ENCODE assay signal across 29 cellular contexts in the genomic region with DNA sequence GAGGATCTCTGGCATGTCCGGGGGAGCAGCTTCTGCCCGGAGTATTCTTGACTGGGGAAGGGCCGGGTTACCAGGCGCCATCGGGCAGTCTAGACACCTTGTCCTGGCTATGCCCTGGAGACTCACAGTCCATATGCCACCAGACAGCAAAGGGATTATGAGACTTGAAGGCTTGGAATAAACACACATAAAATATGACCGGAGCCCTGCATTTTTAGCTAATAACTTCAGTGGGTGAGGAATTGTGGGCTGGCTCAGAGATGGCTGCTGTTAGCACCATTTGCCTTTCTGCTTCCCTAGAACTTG. TPM values are rescaled to one million over a fixed set of nuclear protein-coding genes. Genes with fewer than 3 reads are reported as not detected.
DNase-seq lines count a peak whose midpoint lies in the region; ATAC-seq and TF ChIP-seq lines count a peak whose summit lies in the region.
"Had no signal": no experiment of that assay in that cellular context is flagged by ENCODE, and none has a peak within 500 bp of the region (broad histone marks: within the 10 kb centered on the region; RNA-seq: fewer than 3 reads in every experiment).

No MANE protein-coding gene starts in this region.

- intact Hi-C loops in stomach (cut with DNase I; ENCODE audit: low total_unique reads) = no loop called here

- DNase-seq in NCI-H82 treated with DMSO at 0.1 percent for 48 hours (lab: John Stamatoyannopoulos, UW; ENCODE audit: unreplicated experiment) = peak; percentile 22
- no peak for DNase-seq in mesothelial cell of epicardium (ENCODE audit: low spot score in 2 of 2, unreplicated experiment in 2 of 2)
- no peak for DNase-seq in stomach
- no peak for DNase-seq in HK-2 (ENCODE audit: unreplicated experiment)
- no peak for DNase-seq in inferior parietal cortex (ENCODE audit: extremely low spot score)
- no peak for DNase-seq in NCI-H345 (lab: John Stamatoyannopoulos, UW)
- DNase-seq: activated CD4-positive, alpha-beta T cell treated with anti-CD3 and anti-CD28 coated beads, Interleukin-2, amount 50 U/mL, for 4 hours; activated CD8-positive, alpha-beta memory T cell treated with anti-CD3 and anti-CD28 coated beads, Interleukin-2, amount 10 ng/mL, durations not matched to agents 7 days and 5 days; activated gamma-delta T cell; activated naive CD8-positive, alpha-beta T cell treated with anti-CD3 and anti-CD28 coated beads for 36 hours; activated T-cell treated with anti-CD3 and anti-CD28 coated beads, Interleukin-2, amount 50 U/mL, for 4 hours; C1 segment of cervical spinal cord; Caco-2; effector CD8-positive, alpha-beta T cell; glutamatergic neuron; left lung; NCI-H1092; NCI-H1694; OCI-M1; retina; SK-N-SH; stimulated activated CD8-positive, alpha-beta memory T cell treated with anti-CD3 and anti-CD28 coated beads, Interleukin-4, amount 100 ng/mL, for 48 hours; tibial artery had no signal

- H3K27ac ChIP-seq in stomach = peak overlapping the region in 4 of 5 donors; percentile 1 to 61 (median 51)
- H3K27ac ChIP-seq: ascending aorta, left lung, tibial artery had no signal

- peaks cover 11 to 58% (median 37%) of the 10 kb centered on the region in 4 donors for H3K4me1 ChIP-seq in stomach

- H3K36me3 Mint-ChIP-seq in mesothelial cell of epicardium = peaks cover 25% of the 10 kb centered on the region
- H3K36me3 Mint-ChIP-seq: natural killer cell treated with Interleukin-12 subunit alpha and Interleukin-12 subunit beta and Interleukin-15 and Interleukin-18, amount 100 ng/mL, for 72 hours had no signal

- H3K4me3 Mint-ChIP-seq in mesothelial cell of epicardium = no peak overlapping the region
- H3K4me3 Mint-ChIP-seq: activated CD8-positive, alpha-beta memory T cell treated with anti-CD3 and anti-CD28 coated beads, Interleukin-2, amount 10 ng/mL, durations not matched to agents 7 days and 5 days; activated naive CD8-positive, alpha-beta T cell treated with anti-CD3 and anti-CD28 coated beads for 36 hours; activated T-cell treated with anti-CD3 and anti-CD28 coated beads, Interleukin-2, amount 50 U/mL, for 4 hours; IgD-negative memory B cell; natural killer cell treated with Interleukin-12 subunit alpha and Interleukin-12 subunit beta and Interleukin-15 and Interleukin-18, amount 100 ng/mL, for 72 hours; T-helper 1 cell treated with Interleukin-12 subunit alpha and Interleukin-12 subunit beta and Interleukin-4 antibody, amounts not matched to agents 30 μg/mL and 1 μg/mL, for 36 hours had no signal

- no peaks in the 10 kb centered on the region for H3K9me3 ChIP-seq in stomach
- H3K9me3 ChIP-seq: ascending aorta, Caco-2, left lung, SK-N-SH, tibial artery had no signal

- ATAC-seq in GM19455 (IDR thresholded peaks at IDR 0.05; ENCODE audit: unreplicated experiment) = peak; percentile 45
- ATAC-seq: activated CD4-positive, CD25-positive, alpha-beta regulatory T cell treated with anti-CD3 and anti-CD28 coated beads, Interleukin-2, amount 50 U/mL, for 24 hours; activated CD8-positive, alpha-beta memory T cell treated with anti-CD3 and anti-CD28 coated beads, Interleukin-2, amount 10 ng/mL, durations not matched to agents 7 days and 5 days; activated T-cell treated with anti-CD3 and anti-CD28 coated beads, Interleukin-2, amount 50 U/mL, for 4 hours had no signal

- H3K27ac Mint-ChIP-seq in mesothelial cell of epicardium = peak overlapping the region; percentile 37
- H3K27ac Mint-ChIP-seq: activated CD8-positive, alpha-beta memory T cell treated with anti-CD3 and anti-CD28 coated beads, Interleukin-2, amount 10 ng/mL, durations not matched to agents 7 days and 5 days; activated naive CD8-positive, alpha-beta T cell treated with anti-CD3 and anti-CD28 coated beads for 36 hours; IgD-negative memory B cell; natural killer cell treated with Interleukin-12 subunit alpha and Interleukin-12 subunit beta and Interleukin-15 and Interleukin-18, amount 100 ng/mL, for 72 hours; T-helper 1 cell treated with Interleukin-12 subunit alpha and Interleukin-12 subunit beta and Interleukin-4 antibody, amounts not matched to agents 30 μg/mL and 1 μg/mL, for 36 hours had no signal

- H3K36me3 ChIP-seq in stomach = peaks cover 3 to 26% (median 20%) of the 10 kb centered on the region in 4 donors

- no peaks in the 10 kb centered on the region for H3K27me3 Mint-ChIP-seq in mesothelial cell of epicardium (ENCODE audit: low read depth)
- H3K27me3 Mint-ChIP-seq: activated CD8-positive, alpha-beta memory T cell treated with anti-CD3 and anti-CD28 coated beads, Interleukin-2, amount 10 ng/mL, durations not matched to agents 7 days and 5 days; activated naive CD8-positive, alpha-beta T cell treated with anti-CD3 and anti-CD28 coated beads for 36 hours; IgD-negative memory B cell; natural killer cell treated with Interleukin-12 subunit alpha and Interleukin-12 subunit beta and Interleukin-15 and Interleukin-18, amount 100 ng/mL, for 72 hours had no signal

- H3K27me3 ChIP-seq in stomach = no peaks in the 10 kb centered on the region
- H3K27me3 ChIP-seq: ascending aorta, left lung, tibial artery had no signal

- H3K9me3 Mint-ChIP-seq in mesothelial cell of epicardium = no peaks in the 10 kb centered on the region
- H3K9me3 Mint-ChIP-seq: activated naive CD8-positive, alpha-beta T cell treated with anti-CD3 and anti-CD28 coated beads for 36 hours; activated T-cell treated with anti-CD3 and anti-CD28 coated beads, Interleukin-2, amount 50 U/mL, for 4 hours; IgD-negative memory B cell; natural killer cell treated with Interleukin-12 subunit alpha and Interleukin-12 subunit beta and Interleukin-15 and Interleukin-18, amount 100 ng/mL, for 72 hours; T-helper 1 cell treated with Interleukin-12 subunit alpha and Interleukin-12 subunit beta and Interleukin-4 antibody, amounts not matched to agents 30 μg/mL and 1 μg/mL, for 36 hours had no signal

- no peak for TF ChIP-seq POLR2A in stomach (IDR thresholded peaks at IDR 0.05)

- TF ChIP-seq EP300 in stomach (IDR thresholded peaks at IDR 0.05) = no peak

- H3K4me3 ChIP-seq in stomach = peak overlapping the region in 1 of 4 donors; percentile 4
- H3K4me3 ChIP-seq: ascending aorta, left lung, tibial artery had no signal

- 65 to 93% (median 83%) methylated on average over 5 to 6 of the region's 6 CpGs for WGBS in stomach, 5 donors

- H3K4me1 Mint-ChIP-seq in mesothelial cell of epicardium = peaks cover 41% of the 10 kb centered on the region

- no peak for TF ChIP-seq CTCF in mesothelial cell of epicardium (IDR thresholded peaks at IDR 0.05; ENCODE audit: unreplicated experiment)
- TF ChIP-seq CTCF in stomach (IDR thresholded peaks at IDR 0.05) = no peak

RNA-seq across cellular contexts. Expression of gene NTPCR, which starts 15.5 kb away (rescaled TPM):
- total RNA-seq in mesothelial cell of epicardium (55.2 to 59.1 TPM (median 55.8 TPM) in 3 replicates), stomach (10 to 100 TPM; 14.9 to 46.3 (median 24.6) TPM)
- 10 to 100 TPM; 43.5 to 56.3 (median 51.8) TPM for polyA plus RNA-seq in stomach
